Comparison of ENCODE assay signal across 19 cellular contexts in genomic region chr10:133458021-133458709, GRCh38. TPM values are rescaled to one million over a fixed set of nuclear protein-coding genes. Genes with fewer than 3 reads are reported as not detected.
A peak's percentile ranks its signal among the peaks of the same experiment; 100 is the strongest.
DNase-seq lines count a peak whose midpoint lies in the region; TF ChIP-seq lines count a peak whose summit lies in the region.
"Had no signal": no experiment of that assay in that cellular context is flagged by ENCODE, and none has a peak within 500 bp of the region (broad histone marks: within the 10 kb centered on the region; RNA-seq: fewer than 3 reads in every experiment).

No MANE protein-coding gene starts in this region.

- no peaks in the 10 kb centered on the region for H3K9me3 ChIP-seq in esophagus muscularis mucosa
- no peaks in the 10 kb centered on the region for H3K9me3 ChIP-seq in osteoblast (ENCODE audit: low read depth, low read length)
- H3K9me3 ChIP-seq: BLaER1 had no signal

- H3K9me3 Mint-ChIP-seq in activated CD4-positive, alpha-beta T cell treated with anti-CD3 and anti-CD28 coated beads, Interleukin-2, amount 10 ng/mL, durations not matched to agents 7 days and 5 days, result no peaks in the 10 kb centered on the region
- H3K9me3 Mint-ChIP-seq in activated naive CD4-positive, alpha-beta T cell treated with anti-CD3 and anti-CD28 coated beads for 36 hours, result no peaks in the 10 kb centered on the region
- H3K9me3 Mint-ChIP-seq: CD8-positive, alpha-beta T cell had no signal

- no peaks in the 10 kb centered on the region for H3K79me2 ChIP-seq in osteoblast (ENCODE audit: insufficient read depth, low read length)

- H3K36me3 ChIP-seq in esophagus muscularis mucosa, result peaks cover 0 to 19% (median 0%) of the 10 kb centered on the region in 4 donors
- H3K36me3 ChIP-seq in osteoblast (ENCODE audit: insufficient read depth, low read length), result no peaks in the 10 kb centered on the region
- H3K36me3 ChIP-seq: BLaER1 had no signal

- peak; percentile 5 for DNase-seq in activated CD4-positive, alpha-beta T cell treated with anti-CD3 and anti-CD28 coated beads, Interleukin-2, amount 10 ng/mL, durations not matched to agents 7 days and 5 days
- DNase-seq in activated CD4-positive, alpha-beta T cell treated with anti-CD3 and anti-CD28 coated beads for 4 hours, result no peak
- DNase-seq in D341Med (ENCODE audit: low spot score), result peak; percentile 7
- DNase-seq in esophagus muscularis mucosa (ENCODE audit: extremely low spot score), result peak; percentile 88
- peak; percentile 83 for DNase-seq in osteoblast (ENCODE audit: insufficient read length, low spot score, missing footprints)
- DNase-seq in GOT3 (lab: John Stamatoyannopoulos, UW), result no peak
- no peak for DNase-seq in activated naive CD4-positive, alpha-beta T cell treated with anti-CD3 and anti-CD28 coated beads for 36 hours
- DNase-seq: Calu3, DMS53, EL, HCEC 1CT, NCI-H1092 treated with DMSO at 0.1 percent for 48 hours, NCI-H146, NCI-H2029 treated with DMSO at 0.1 percent for 48 hours, NCI-H2171 treated with DMSO at 0.1 percent for 48 hours, NCI-H446 treated with DMSO at 0.1 percent for 48 hours had no signal

- TF ChIP-seq EP300 in esophagus muscularis mucosa (IDR thresholded peaks at IDR 0.05), result no peak

- H3K4me1 Mint-ChIP-seq in activated CD4-positive, alpha-beta T cell treated with anti-CD3 and anti-CD28 coated beads, Interleukin-2, amount 10 ng/mL, durations not matched to agents 7 days and 5 days, result no peaks in the 10 kb centered on the region
- H3K4me1 Mint-ChIP-seq in activated naive CD4-positive, alpha-beta T cell treated with anti-CD3 and anti-CD28 coated beads for 36 hours (ENCODE audit: low read depth), result no peaks in the 10 kb centered on the region

- H3K36me3 Mint-ChIP-seq in activated CD4-positive, alpha-beta T cell treated with anti-CD3 and anti-CD28 coated beads, Interleukin-2, amount 10 ng/mL, durations not matched to agents 7 days and 5 days (ENCODE audit: low read depth), result no peaks in the 10 kb centered on the region
- H3K36me3 Mint-ChIP-seq in activated naive CD4-positive, alpha-beta T cell treated with anti-CD3 and anti-CD28 coated beads for 36 hours (ENCODE audit: low read depth), result no peaks in the 10 kb centered on the region

- no peak overlapping the region for H3K27ac ChIP-seq in esophagus muscularis mucosa (replicated peaks in 1 of 4)
- no peak overlapping the region for H3K27ac ChIP-seq in osteoblast (ENCODE audit: low read depth, low read length)
- H3K27ac ChIP-seq: BLaER1 had no signal

- no peak overlapping the region for H3K4me3 ChIP-seq in esophagus muscularis mucosa
- no peak overlapping the region for H3K4me3 ChIP-seq in osteoblast (ENCODE audit: insufficient read depth, low read length)
- H3K4me3 ChIP-seq: BLaER1, GM12878 had no signal

- no peaks in the 10 kb centered on the region for H3K27me3 ChIP-seq in esophagus muscularis mucosa
- no peaks in the 10 kb centered on the region for H3K27me3 ChIP-seq in osteoblast (ENCODE audit: insufficient read depth, low read length)
- H3K27me3 ChIP-seq: BLaER1 had no signal

- H4K20me1 ChIP-seq in osteoblast (ENCODE audit: insufficient read depth, low read length), result no peaks in the 10 kb centered on the region
- H4K20me1 ChIP-seq: BLaER1 had no signal

- POLR2A ChIA-PET in activated CD4-positive, alpha-beta T cell treated with anti-CD3 and anti-CD28 coated beads, Interleukin-2, amount 10 ng/mL, durations not matched to agents 7 days and 5 days (lab: Charles Lee), result no interaction called here

- no peak overlapping the region for H3K4me2 ChIP-seq in osteoblast (ENCODE audit: insufficient read depth, low read length)
- H3K4me2 ChIP-seq: BLaER1 had no signal

- TF ChIP-seq CTCF in esophagus muscularis mucosa (IDR thresholded peaks at IDR 0.05), result no peak
- no peak for TF ChIP-seq CTCF in osteoblast (IDR thresholded peaks at IDR 0.05; ENCODE audit: extremely low read depth, low read depth, low read length)

- 91% methylated on average over 23 of the region's 40 CpGs for WGBS in esophagus muscularis mucosa

- intact Hi-C loops in esophagus muscularis mucosa (cut with DNase I), result no loop called here
- intact Hi-C loops in activated naive CD4-positive, alpha-beta T cell treated with anti-CD3 and anti-CD28 coated beads for 36 hours (cut with micrococcal nuclease), result no loop called here

- no peak overlapping the region for H2AFZ ChIP-seq in osteoblast (ENCODE audit: low read length)

- peaks cover 1% of the 10 kb centered on the region for H3K27me3 Mint-ChIP-seq in activated CD4-positive, alpha-beta T cell treated with anti-CD3 and anti-CD28 coated beads, Interleukin-2, amount 10 ng/mL, durations not matched to agents 7 days and 5 days
- H3K27me3 Mint-ChIP-seq in activated naive CD4-positive, alpha-beta T cell treated with anti-CD3 and anti-CD28 coated beads for 36 hours (ENCODE audit: low read depth), result no peaks in the 10 kb centered on the region

- no peak overlapping the region for H3K4me3 Mint-ChIP-seq in activated CD4-positive, alpha-beta T cell treated with anti-CD3 and anti-CD28 coated beads, Interleukin-2, amount 10 ng/mL, durations not matched to agents 7 days and 5 days
- no peak overlapping the region for H3K4me3 Mint-ChIP-seq in activated naive CD4-positive, alpha-beta T cell treated with anti-CD3 and anti-CD28 coated beads for 36 hours
- H3K4me3 Mint-ChIP-seq: CD8-positive, alpha-beta T cell had no signal

- TF ChIP-seq POLR2A in esophagus muscularis mucosa (IDR thresholded peaks at IDR 0.05; ENCODE audit: low read depth), result no peak

- H3K4me1 ChIP-seq in esophagus muscularis mucosa, result no peaks in the 10 kb centered on the region
- no peaks in the 10 kb centered on the region for H3K4me1 ChIP-seq in osteoblast (ENCODE audit: insufficient read depth, low read length)

- H3K27ac Mint-ChIP-seq in activated CD4-positive, alpha-beta T cell treated with anti-CD3 and anti-CD28 coated beads, Interleukin-2, amount 10 ng/mL, durations not matched to agents 7 days and 5 days, result no peak overlapping the region
- no peak overlapping the region for H3K27ac Mint-ChIP-seq in activated naive CD4-positive, alpha-beta T cell treated with anti-CD3 and anti-CD28 coated beads for 36 hours
- H3K27ac Mint-ChIP-seq: CD8-positive, alpha-beta T cell had no signal

- CTCF ChIA-PET in activated CD4-positive, alpha-beta T cell treated with anti-CD3 and anti-CD28 coated beads, Interleukin-2, amount 10 ng/mL, durations not matched to agents 7 days and 5 days (lab: Charles Lee), result no interaction called here
- CTCF ChIA-PET in activated naive CD4-positive, alpha-beta T cell treated with anti-CD3 and anti-CD28 coated beads for 36 hours (lab: Charles Lee), result interaction anchor here (1.7 kb wide), 1 partner anchor 20 kb away, joined by 3 read pairs; no protein-coding TSS in a partner anchor

RNA-seq across cellular contexts. Expression of gene SCART1, which starts 4.4 kb away (rescaled TPM):
- 1 to 10 TPM; 3.7 to 4.5 TPM for total RNA-seq in activated CD4-positive, alpha-beta T cell treated with anti-CD3 and anti-CD28 coated beads, Interleukin-2, amount 10 ng/mL, durations not matched to agents 7 days and 5 days
- total RNA-seq in esophagus muscularis mucosa, result 1 to 10 TPM in 3 of 4 donors, under 1 TPM in 1; 0.65 to 1.7 (median 1.4) TPM
- 5.1 and 5.6 TPM in 2 replicates for total RNA-seq in osteoblast
- 1 to 10 TPM; 1.5 to 1.6 TPM for total RNA-seq in activated naive CD4-positive, alpha-beta T cell treated with anti-CD3 and anti-CD28 coated beads for 36 hours

RNA-seq across cellular contexts. Expression of gene SPRN, which starts 33.7 kb away (rescaled TPM):
- total RNA-seq in activated CD4-positive, alpha-beta T cell treated with anti-CD3 and anti-CD28 coated beads, Interleukin-2, amount 10 ng/mL, durations not matched to agents 7 days and 5 days, result not detected
- total RNA-seq in esophagus muscularis mucosa (under 1 TPM in 2 of 4 donors, not detected in 2; 0.34 to 0.71 TPM), osteoblast (under 0.01 TPM in 2 replicates)
- not detected for total RNA-seq in activated naive CD4-positive, alpha-beta T cell treated with anti-CD3 and anti-CD28 coated beads for 36 hours
- total RNA-seq: Calu3; CD8-positive, alpha-beta T cell; GM12878 had no signal

Comparison
In these comparisons a context has a peak if more than half of its experiments do, and no peak if none do; other contexts are left out.
1. DNase-seq: peak in activated CD4-positive, alpha-beta T cell treated with anti-CD3 and anti-CD28 coated beads, Interleukin-2, amount 10 ng/mL, durations not matched to agents 7 days and 5 days (single experiment), D341Med (single experiment), esophagus muscularis mucosa (single experiment) and osteoblast (single experiment); none in activated CD4-positive, alpha-beta T cell treated with anti-CD3 and anti-CD28 coated beads for 4 hours (0 of 2), GOT3 (single experiment) and activated naive CD4-positive, alpha-beta T cell treated with anti-CD3 and anti-CD28 coated beads for 36 hours (single experiment).